Comparison of ENCODE assay signal across 17 cellular contexts in the genomic region with DNA sequence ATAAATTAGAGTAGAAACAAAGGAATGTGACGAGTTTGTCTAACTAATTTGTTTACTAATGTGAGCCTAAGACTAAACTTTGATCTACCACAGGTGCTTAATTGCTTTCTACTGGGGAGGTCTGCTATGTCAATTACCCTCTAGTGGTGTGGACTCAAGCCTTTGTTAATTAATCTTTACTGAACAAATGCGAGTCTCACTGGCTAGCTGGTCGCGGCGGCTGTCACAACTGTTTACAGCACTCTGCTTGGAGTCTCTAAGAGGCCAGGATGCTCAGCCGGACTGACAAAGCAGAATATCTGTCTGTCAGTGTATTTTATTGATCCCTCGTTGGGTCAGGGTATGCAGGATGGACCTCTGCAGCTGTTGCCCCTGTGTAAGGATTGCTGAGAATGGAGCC.
DNase-seq lines count a peak whose midpoint lies in the region; ATAC-seq, FAIRE-seq and TF ChIP-seq lines count a peak whose summit lies in the region.
"Had no signal": no experiment of that assay in that cellular context is flagged by ENCODE, and none has a peak within 500 bp of the region (broad histone marks: within the 10 kb centered on the region; RNA-seq: fewer than 3 reads in every experiment).

No MANE protein-coding gene starts in this region.

- H3K4me2 ChIP-seq in GM23248 (ENCODE audit: unreplicated experiment), result peak overlapping the region; percentile 85
- H3K4me2 ChIP-seq: BLaER1 treated with 17β-estradiol and CSF1 and Interleukin-3, amounts not matched to agents 10 nM and 100 nM; GM23338 had no signal

- peak overlapping the region; percentile 22 for H3K27ac Mint-ChIP-seq in activated naive CD4-positive, alpha-beta T cell treated with anti-CD3 and anti-CD28 coated beads for 36 hours
- no peak overlapping the region for H3K27ac Mint-ChIP-seq in activated naive CD4-positive, alpha-beta T cell treated with anti-CD3 and anti-CD28 coated beads, Interleukin-2, amount 10 ng/mL, durations not matched to agents 7 days and 5 days
- no peak overlapping the region for H3K27ac Mint-ChIP-seq in central memory CD8-positive, alpha-beta T cell (ENCODE audit: low read depth)
- H3K27ac Mint-ChIP-seq: CD4-positive, CD25-positive, alpha-beta regulatory T cell; GM23338 had no signal

- no peaks in the 10 kb centered on the region for H3K9me3 ChIP-seq in GM23248 (ENCODE audit: low read depth)
- H3K9me3 ChIP-seq in neutrophil, result no peaks in the 10 kb centered on the region
- H3K9me3 ChIP-seq: BLaER1 treated with 17β-estradiol and CSF1 and Interleukin-3, amounts not matched to agents 10 nM and 100 nM had no signal

- whole genome bisulfite sequencing in GM23248 (ENCODE audit: low coverage in 1 of 2, low lambda C conversion rate in 2 of 2, missing lambda C conversion rate in 2 of 2), 2 experiments, result 80 to 84% methylated on average over 7 of the region's 7 CpGs

- no peak for TF ChIP-seq CTCF in neutrophil (IDR thresholded peaks at IDR 0.05)

- H3K9ac ChIP-seq in GM23248, result peak overlapping the region; percentile 84; the same call in 1 of the 2 replicates
- H3K9ac ChIP-seq: BLaER1 treated with 17β-estradiol and CSF1 and Interleukin-3, amounts not matched to agents 10 nM and 100 nM had no signal

- H3K27ac ChIP-seq in GM23248, result no peak overlapping the region
- H3K27ac ChIP-seq in neutrophil, result peak overlapping the region; percentile 27
- H3K27ac ChIP-seq: BLaER1 treated with 17β-estradiol and CSF1 and Interleukin-3, amounts not matched to agents 10 nM and 100 nM; HL-60 had no signal

- H4K20me1 ChIP-seq in GM23248 (ENCODE audit: insufficient read depth), result no peaks in the 10 kb centered on the region
- H4K20me1 ChIP-seq: BLaER1 treated with 17β-estradiol and CSF1 and Interleukin-3, amounts not matched to agents 10 nM and 100 nM had no signal

- H3K4me3 ChIP-seq in GM23248, result peak overlapping the region; percentile 83; the same call in 1 of the 2 replicates
- H3K4me3 ChIP-seq in neutrophil (ENCODE audit: low read depth in 1 of 2, low read length in 1 of 2), result no peak overlapping the region
- H3K4me3 ChIP-seq: BLaER1 treated with 17β-estradiol and CSF1 and Interleukin-3, amounts not matched to agents 10 nM and 100 nM; GM12878; GM23338 had no signal

- H3K9me2 ChIP-seq in GM23248 (ENCODE audit: insufficient read depth), result no peaks in the 10 kb centered on the region

- peak overlapping the region; percentile 96 for H2AFZ ChIP-seq in GM23248
- H2AFZ ChIP-seq: GM23338 had no signal

- CTCF ChIA-PET in activated naive CD4-positive, alpha-beta T cell treated with anti-CD3 and anti-CD28 coated beads for 36 hours (lab: Charles Lee), result no interaction called here
- CTCF ChIA-PET in activated naive CD4-positive, alpha-beta T cell treated with anti-CD3 and anti-CD28 coated beads, Interleukin-2, amount 10 ng/mL, durations not matched to agents 7 days and 5 days (lab: Charles Lee), result no interaction called here

- H3K36me3 ChIP-seq in GM23248 (ENCODE audit: low read depth) (no peaks in the 10 kb centered on the region), neutrophil (no peaks in the 10 kb centered on the region)
- H3K36me3 ChIP-seq: BLaER1 treated with 17β-estradiol and CSF1 and Interleukin-3, amounts not matched to agents 10 nM and 100 nM had no signal

- H3K36me3 Mint-ChIP-seq in activated naive CD4-positive, alpha-beta T cell treated with anti-CD3 and anti-CD28 coated beads for 36 hours (ENCODE audit: low read depth), result no peaks in the 10 kb centered on the region
- no peaks in the 10 kb centered on the region for H3K36me3 Mint-ChIP-seq in activated naive CD4-positive, alpha-beta T cell treated with anti-CD3 and anti-CD28 coated beads, Interleukin-2, amount 10 ng/mL, durations not matched to agents 7 days and 5 days
- H3K36me3 Mint-ChIP-seq in central memory CD8-positive, alpha-beta T cell (ENCODE audit: insufficient read depth), result no peaks in the 10 kb centered on the region
- H3K36me3 Mint-ChIP-seq: CD4-positive, CD25-positive, alpha-beta regulatory T cell had no signal

- H3K79me2 ChIP-seq in GM23248 (ENCODE audit: insufficient read depth), result no peaks in the 10 kb centered on the region

- H3K9me3 Mint-ChIP-seq in activated naive CD4-positive, alpha-beta T cell treated with anti-CD3 and anti-CD28 coated beads for 36 hours, result no peaks in the 10 kb centered on the region
- H3K9me3 Mint-ChIP-seq in activated naive CD4-positive, alpha-beta T cell treated with anti-CD3 and anti-CD28 coated beads, Interleukin-2, amount 10 ng/mL, durations not matched to agents 7 days and 5 days, result no peaks in the 10 kb centered on the region
- no peaks in the 10 kb centered on the region for H3K9me3 Mint-ChIP-seq in central memory CD8-positive, alpha-beta T cell
- H3K9me3 Mint-ChIP-seq: CD4-positive, CD25-positive, alpha-beta regulatory T cell had no signal

- in situ Hi-C loops in GM23248 (cut with MboI), result loop anchor here (25.0 kb wide), 1 partner anchor 106 kb away; no protein-coding TSS in a partner anchor

- no peaks in the 10 kb centered on the region for H3F3A ChIP-seq in GM23248 (ENCODE audit: insufficient read depth)

- intact Hi-C loops in activated naive CD4-positive, alpha-beta T cell treated with anti-CD3 and anti-CD28 coated beads for 36 hours (cut with micrococcal nuclease), result no loop called here

- H3K27me3 ChIP-seq in GM23248 (replicated peaks; ENCODE audit: insufficient read depth), result no peaks in the 10 kb centered on the region
- no peaks in the 10 kb centered on the region for H3K27me3 ChIP-seq in neutrophil
- H3K27me3 ChIP-seq: BLaER1 treated with 17β-estradiol and CSF1 and Interleukin-3, amounts not matched to agents 10 nM and 100 nM had no signal

- FAIRE-seq in frontal cortex (lab: Jason Lieb, UNC), result no peak
- FAIRE-seq: GM12878, GM18507 had no signal

- H3K4me1 ChIP-seq in GM23248 (ENCODE audit: insufficient read depth), result no peaks in the 10 kb centered on the region
- H3K4me1 ChIP-seq in neutrophil (ENCODE audit: control insufficient read depth in 1 of 2, insufficient read depth in 1 of 2, low read depth in 1 of 2, low read length in 1 of 2), result no peaks in the 10 kb centered on the region
- H3K4me1 ChIP-seq: BLaER1 treated with 17β-estradiol and CSF1 and Interleukin-3, amounts not matched to agents 10 nM and 100 nM had no signal

- ATAC-seq in central memory CD8-positive, alpha-beta T cell (replicated peaks; ENCODE audit: extremely low read depth, poor library complexity, severe bottlenecking), result no peak
- ATAC-seq: GM12878, GM23338 had no signal

- no peak for DNase-seq in activated naive CD4-positive, alpha-beta T cell treated with anti-CD3 and anti-CD28 coated beads for 36 hours
- DNase-seq in activated naive CD4-positive, alpha-beta T cell treated with anti-CD3 and anti-CD28 coated beads, Interleukin-2, amount 10 ng/mL, durations not matched to agents 7 days and 5 days, result no peak
- no peak for DNase-seq in GM23248
- no peak for DNase-seq in central memory CD8-positive, alpha-beta T cell (ENCODE audit: low spot score in 2 of 2)
- no peak for DNase-seq in frontal cortex (ENCODE audit: low spot score in 2 of 2)
- DNase-seq in SHP77 treated with DMSO at 0.1 percent for 48 hours (lab: John Stamatoyannopoulos, UW), result no peak
- DNase-seq: ACHN; Calu3; CD4-positive, CD25-positive, alpha-beta regulatory T cell; DMS 273 treated with DMSO at 0.1 percent for 48 hours; H7 had no signal

- H3K27me3 Mint-ChIP-seq in activated naive CD4-positive, alpha-beta T cell treated with anti-CD3 and anti-CD28 coated beads for 36 hours (ENCODE audit: low read depth), result peaks cover 2% of the 10 kb centered on the region
- H3K27me3 Mint-ChIP-seq in activated naive CD4-positive, alpha-beta T cell treated with anti-CD3 and anti-CD28 coated beads, Interleukin-2, amount 10 ng/mL, durations not matched to agents 7 days and 5 days, result no peaks in the 10 kb centered on the region
- peaks cover 25% of the 10 kb centered on the region for H3K27me3 Mint-ChIP-seq in central memory CD8-positive, alpha-beta T cell
- H3K27me3 Mint-ChIP-seq: CD4-positive, CD25-positive, alpha-beta regulatory T cell had no signal

- peak overlapping the region; percentile 24 for H3K4me3 Mint-ChIP-seq in activated naive CD4-positive, alpha-beta T cell treated with anti-CD3 and anti-CD28 coated beads for 36 hours
- no peak overlapping the region for H3K4me3 Mint-ChIP-seq in activated naive CD4-positive, alpha-beta T cell treated with anti-CD3 and anti-CD28 coated beads, Interleukin-2, amount 10 ng/mL, durations not matched to agents 7 days and 5 days
- peak overlapping the region; percentile 72 for H3K4me3 Mint-ChIP-seq in central memory CD8-positive, alpha-beta T cell
- H3K4me3 Mint-ChIP-seq: CD4-positive, CD25-positive, alpha-beta regulatory T cell; GM23338 had no signal

- no peaks in the 10 kb centered on the region for H3K4me1 Mint-ChIP-seq in activated naive CD4-positive, alpha-beta T cell treated with anti-CD3 and anti-CD28 coated beads for 36 hours (ENCODE audit: low read depth)
- H3K4me1 Mint-ChIP-seq in activated naive CD4-positive, alpha-beta T cell treated with anti-CD3 and anti-CD28 coated beads, Interleukin-2, amount 10 ng/mL, durations not matched to agents 7 days and 5 days, result no peaks in the 10 kb centered on the region
- no peaks in the 10 kb centered on the region for H3K4me1 Mint-ChIP-seq in central memory CD8-positive, alpha-beta T cell
- H3K4me1 Mint-ChIP-seq: CD4-positive, CD25-positive, alpha-beta regulatory T cell; GM23338 had no signal
